In the genomic region with DNA sequence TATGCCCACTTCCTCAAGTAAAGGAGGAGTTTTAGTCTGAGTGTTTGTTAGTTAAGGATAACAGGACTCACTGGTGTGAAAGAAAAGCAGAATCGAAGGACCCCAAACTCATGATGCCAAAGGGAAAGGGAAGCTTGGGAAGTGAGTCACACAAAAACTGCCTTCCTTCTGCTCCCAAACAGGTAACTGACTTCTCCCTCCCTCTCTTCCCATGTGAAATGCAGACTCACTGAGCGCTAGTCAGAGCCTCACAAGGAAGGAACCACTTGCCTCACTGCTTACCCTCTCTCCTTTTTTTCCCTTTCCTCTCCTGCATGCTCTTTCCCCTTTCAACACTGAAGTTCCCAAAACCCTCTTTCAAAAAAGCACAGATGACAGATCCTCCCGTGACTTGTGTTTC, we compare ENCODE assay signal across 15 cellular contexts. TPM values are rescaled to one million over a fixed set of nuclear protein-coding genes. Genes with fewer than 3 reads are reported as not detected.
DNase-seq lines count a peak whose midpoint lies in the region; ATAC-seq and TF ChIP-seq lines count a peak whose summit lies in the region.
"Had no signal": no experiment of that assay in that cellular context is flagged by ENCODE, and none has a peak within 500 bp of the region (broad histone marks: within the 10 kb centered on the region; RNA-seq: fewer than 3 reads in every experiment).

No MANE protein-coding gene starts in this region.

- no peaks in the 10 kb centered on the region; the same call in 1 of the 2 replicates for H3K4me1 ChIP-seq in GM23338 (ENCODE audit: insufficient read depth)
- H3K4me1 ChIP-seq in esophagus (ENCODE audit: control insufficient read depth in 2 of 2, insufficient read depth in 2 of 2, low read length in 1 of 2): peaks cover 0 to 10% of the 10 kb centered on the region in 2 donors

- H3K36me3 ChIP-seq in GM23338 (ENCODE audit: insufficient read depth) (no peaks in the 10 kb centered on the region), esophagus (ENCODE audit: control insufficient read depth in 2 of 2, insufficient read depth in 2 of 2, low read length in 1 of 2) (no peaks in the 10 kb centered on the region)

- no peak overlapping the region for H3K4me2 ChIP-seq in GM23338

- peak; percentile 46 for ATAC-seq in GM23338
- ATAC-seq in WTC11: peak; percentile 35
- ATAC-seq in GM21576 (IDR thresholded peaks at IDR 0.05; ENCODE audit: unreplicated experiment): no peak

- POLR2A ChIA-PET in WTC11 (lab: Charles Lee): no interaction called here

- H3K4me1 Mint-ChIP-seq in GM23338 (peaks cover 28% of the 10 kb centered on the region), WTC11 (peaks cover 27% of the 10 kb centered on the region)
- H3K4me1 Mint-ChIP-seq: activated naive CD4-positive, alpha-beta T cell treated with anti-CD3 and anti-CD28 coated beads, Interleukin-2, amount 10 ng/mL, durations not matched to agents 7 days and 5 days had no signal

- H3K27me3 ChIP-seq in GM23338 (ENCODE audit: insufficient read depth) (no peaks in the 10 kb centered on the region), esophagus (ENCODE audit: control insufficient read depth in 1 of 2, insufficient read depth in 2 of 2, low read length in 2 of 2) (no peaks in the 10 kb centered on the region)

- H3K79me2 ChIP-seq in GM23338 (replicated peaks; ENCODE audit: insufficient read depth): peaks cover 3% of the 10 kb centered on the region; the same call in 1 of the 2 replicates

- no peaks in the 10 kb centered on the region for H3K36me3 Mint-ChIP-seq in GM23338 (ENCODE audit: low read depth)
- no peaks in the 10 kb centered on the region for H3K36me3 Mint-ChIP-seq in WTC11
- H3K36me3 Mint-ChIP-seq: activated naive CD4-positive, alpha-beta T cell treated with anti-CD3 and anti-CD28 coated beads, Interleukin-2, amount 10 ng/mL, durations not matched to agents 7 days and 5 days had no signal

- H3K9me3 Mint-ChIP-seq in GM23338 (no peaks in the 10 kb centered on the region), WTC11 (no peaks in the 10 kb centered on the region)
- H3K9me3 Mint-ChIP-seq: activated naive CD4-positive, alpha-beta T cell treated with anti-CD3 and anti-CD28 coated beads, Interleukin-2, amount 10 ng/mL, durations not matched to agents 7 days and 5 days; dendritic cell treated with granulocyte-macrophage colony-stimulating factor and Interleukin-4, amounts not matched to agents 40 ng/mL and 50 ng/mL, for 4 days; stimulated activated naive CD8-positive, alpha-beta T cell treated with anti-CD3 and anti-CD28 coated beads, Interleukin-15, Interleukin-2, amounts not matched to agents 100 ng/mL and 50 ng/mL, for 24 hours had no signal

- CTCF ChIA-PET in WTC11 (lab: Charles Lee): interaction anchor here (0.7 to 3.6 kb wide), 3 partner anchors 30 to 99 kb away, joined by 3 to 12 read pairs (median 3); no protein-coding TSS in a partner anchor

- H3K4me3 ChIP-seq in GM23338: no peak overlapping the region
- H3K4me3 ChIP-seq in esophagus (ENCODE audit: low read depth in 1 of 2, low read length in 2 of 2): no peak overlapping the region

- peaks cover 6% of the 10 kb centered on the region; the same call in 1 of the 2 replicates for H4K20me1 ChIP-seq in GM23338 (replicated peaks; ENCODE audit: insufficient read depth)

- no peaks in the 10 kb centered on the region for H3K9me2 ChIP-seq in GM23338 (ENCODE audit: insufficient read depth)

- H3K9me3 ChIP-seq in esophagus (ENCODE audit: control insufficient read depth in 2 of 2, insufficient read depth in 1 of 2, low read depth in 1 of 2, low read length in 1 of 2): no peaks in the 10 kb centered on the region

- H3F3A ChIP-seq in GM23338 (replicated peaks; ENCODE audit: low read depth): no peaks in the 10 kb centered on the region

- H3K27me3 Mint-ChIP-seq in GM23338 (ENCODE audit: insufficient read depth, low read depth, poor library complexity): no peaks in the 10 kb centered on the region
- H3K27me3 Mint-ChIP-seq in WTC11 (ENCODE audit: low read depth): no peaks in the 10 kb centered on the region
- H3K27me3 Mint-ChIP-seq: activated naive CD4-positive, alpha-beta T cell treated with anti-CD3 and anti-CD28 coated beads, Interleukin-2, amount 10 ng/mL, durations not matched to agents 7 days and 5 days; dendritic cell treated with granulocyte-macrophage colony-stimulating factor and Interleukin-4, amounts not matched to agents 40 ng/mL and 50 ng/mL, for 4 days; stimulated activated naive CD8-positive, alpha-beta T cell treated with anti-CD3 and anti-CD28 coated beads, Interleukin-15, Interleukin-2, amounts not matched to agents 100 ng/mL and 50 ng/mL, for 24 hours had no signal

- H3K27ac ChIP-seq in GM23338 (ENCODE audit: low read depth) (peak overlapping the region; percentile 67), esophagus (ENCODE audit: low read depth in 2 of 2, low read length in 1 of 2) (peak overlapping the region; percentile 45 to 55)

- 61 to 73% methylated on average over 3 of the region's 3 CpGs for WGBS in esophagus, 2 donors

- H2AFZ ChIP-seq in GM23338: no peak overlapping the region

- H3K4me3 Mint-ChIP-seq in GM23338 (no peak overlapping the region), WTC11 (no peak overlapping the region)
- H3K4me3 Mint-ChIP-seq: activated naive CD4-positive, alpha-beta T cell treated with anti-CD3 and anti-CD28 coated beads, Interleukin-2, amount 10 ng/mL, durations not matched to agents 7 days and 5 days; dendritic cell treated with granulocyte-macrophage colony-stimulating factor and Interleukin-4, amounts not matched to agents 40 ng/mL and 50 ng/mL, for 4 days; stimulated activated naive CD8-positive, alpha-beta T cell treated with anti-CD3 and anti-CD28 coated beads, Interleukin-15, Interleukin-2, amounts not matched to agents 100 ng/mL and 50 ng/mL, for 24 hours had no signal

- DNase-seq in GM23338 (ENCODE audit: low spot score) (no peak), WTC11 (ENCODE audit: low spot score) (no peak), pons (ENCODE audit: low spot score) (peak; percentile 20), NOMO-1 (lab: John Stamatoyannopoulos, UW; ENCODE audit: unreplicated experiment in 2 of 2) (no peak), NCI-H748 (lab: John Stamatoyannopoulos, UW; ENCODE audit: unreplicated experiment) (no peak), HK-2 (ENCODE audit: unreplicated experiment) (no peak)
- DNase-seq: activated CD4-positive, alpha-beta T cell treated with anti-CD3 and anti-CD28 coated beads, Interleukin-2, amount 50 U/mL, for 48 hours; activated naive CD4-positive, alpha-beta T cell treated with anti-CD3 and anti-CD28 coated beads, Interleukin-2, amount 10 ng/mL, durations not matched to agents 7 days and 5 days; NCI-H1436; NCI-H2227 treated with DMSO at 0.1 percent for 48 hours; stimulated activated CD4-positive, alpha-beta T cell treated with anti-CD3 and anti-CD28 coated beads, Interleukin-1b, Interleukin-23, amount 100 ng/mL, for 48 hours had no signal

- peak overlapping the region; percentile 59 for H3K27ac Mint-ChIP-seq in GM23338
- H3K27ac Mint-ChIP-seq in WTC11: peak overlapping the region; percentile 38
- H3K27ac Mint-ChIP-seq: activated naive CD4-positive, alpha-beta T cell treated with anti-CD3 and anti-CD28 coated beads, Interleukin-2, amount 10 ng/mL, durations not matched to agents 7 days and 5 days; dendritic cell treated with granulocyte-macrophage colony-stimulating factor and Interleukin-4, amounts not matched to agents 40 ng/mL and 50 ng/mL, for 4 days; stimulated activated naive CD8-positive, alpha-beta T cell treated with anti-CD3 and anti-CD28 coated beads, Interleukin-15, Interleukin-2, amounts not matched to agents 100 ng/mL and 50 ng/mL, for 24 hours had no signal

- TF ChIP-seq CTCF in GM23338 (conservative IDR thresholded peaks at IDR 0.05; ENCODE audit: low read depth in 2 of 2): no peak
- no peak for TF ChIP-seq CTCF in WTC11 (IDR thresholded peaks at IDR 0.05)

TF ChIP-seq in GM23338, 12 proteins besides CTCF, POLR2A, EP300 and RAD21 (continues in another document):
- TF ChIP-seq, protein P1, sequence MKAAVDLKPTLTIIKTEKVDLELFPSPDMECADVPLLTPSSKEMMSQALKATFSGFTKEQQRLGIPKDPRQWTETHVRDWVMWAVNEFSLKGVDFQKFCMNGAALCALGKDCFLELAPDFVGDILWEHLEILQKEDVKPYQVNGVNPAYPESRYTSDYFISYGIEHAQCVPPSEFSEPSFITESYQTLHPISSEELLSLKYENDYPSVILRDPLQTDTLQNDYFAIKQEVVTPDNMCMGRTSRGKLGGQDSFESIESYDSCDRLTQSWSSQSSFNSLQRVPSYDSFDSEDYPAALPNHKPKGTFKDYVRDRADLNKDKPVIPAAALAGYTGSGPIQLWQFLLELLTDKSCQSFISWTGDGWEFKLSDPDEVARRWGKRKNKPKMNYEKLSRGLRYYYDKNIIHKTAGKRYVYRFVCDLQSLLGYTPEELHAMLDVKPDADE (IDR thresholded peaks at IDR 0.05): no peak
- no peak for TF ChIP-seq EZH2phosphoT487 (IDR thresholded peaks at IDR 0.05; ENCODE audit: unreplicated experiment)

TF ChIP-seq in WTC11, 78 proteins besides CTCF, POLR2A, EP300 and RAD21:
- TF ChIP-seq HMGA2 (CRISPR knock-in tag; IDR thresholded peaks at IDR 0.05): no peak
- TF ChIP-seq ZNF423 (CRISPR knock-in tag; IDR thresholded peaks at IDR 0.05): no peak
- no peak for TF ChIP-seq ZNF263 (CRISPR knock-in tag; IDR thresholded peaks at IDR 0.05; ENCODE audit: low read depth)

RNA-seq across cellular contexts. Expression of a gene that starts 56.4 kb away (rescaled TPM):
- 26.5 and 51.0 TPM in 2 replicates for total RNA-seq in GM23338 (2014; rRNA removed; shearing (Covaris generic))
- 61.6 and 62.0 TPM in 2 replicates for polyA plus RNA-seq in GM23338 (2016; fragmentation: Nextera tagmentation; extraction: Ambion mirVana)
- total RNA-seq in WTC11 (2021): 47.3 to 49.7 TPM (median 48.3 TPM) in 3 replicates
- polyA plus RNA-seq in esophagus: 10 to 100 TPM; 10.3 to 12.8 TPM

RNA-seq across cellular contexts. Expression of a gene that starts 57.0 kb away (rescaled TPM):
- total RNA-seq in GM23338 (2014; rRNA removed; shearing (Covaris generic)): 13.2 and 19.0 TPM in 2 replicates
- 5.3 and 7.6 TPM in 2 replicates for polyA plus RNA-seq in GM23338 (2016; fragmentation: Nextera tagmentation; extraction: Ambion mirVana)
- total RNA-seq in WTC11 (2021): 10.7 to 15.0 TPM (median 11.3 TPM) in 3 replicates
- polyA plus RNA-seq in esophagus: 10 to 100 TPM in 1 of 2 donors, 1 to 10 TPM in 1; 5.0 to 10.5 TPM
